1 cellular context compared by ENCODE assay signal in the genomic region with DNA sequence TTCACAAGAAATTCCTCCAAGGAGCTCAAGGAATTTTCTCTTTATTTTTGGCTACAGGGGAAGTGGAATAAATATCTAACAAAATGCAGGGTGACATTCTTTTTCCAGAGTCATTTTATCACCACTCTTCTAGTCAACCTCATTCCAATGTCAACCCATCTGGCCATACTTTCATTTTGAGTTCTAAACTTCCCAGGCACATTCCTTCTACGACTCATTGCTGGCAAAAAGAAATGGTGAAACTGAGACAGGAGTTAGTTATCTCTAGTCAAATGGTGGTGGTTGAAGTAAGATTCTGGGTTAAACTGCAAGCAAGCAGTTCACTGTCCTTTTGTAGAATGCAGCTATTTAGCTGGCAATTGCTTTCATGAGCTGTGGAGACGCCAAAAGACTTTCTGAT.
TF ChIP-seq lines count a peak whose summit lies in the region.

No MANE protein-coding gene starts in this region.

TF ChIP-seq in SK-N-SH treated with all-trans-retinoic acid at 6 μM for 48 hours, 23 proteins besides CTCF, POLR2A, EP300 and RAD21 (continued from another document):
- TF ChIP-seq, protein P1, sequence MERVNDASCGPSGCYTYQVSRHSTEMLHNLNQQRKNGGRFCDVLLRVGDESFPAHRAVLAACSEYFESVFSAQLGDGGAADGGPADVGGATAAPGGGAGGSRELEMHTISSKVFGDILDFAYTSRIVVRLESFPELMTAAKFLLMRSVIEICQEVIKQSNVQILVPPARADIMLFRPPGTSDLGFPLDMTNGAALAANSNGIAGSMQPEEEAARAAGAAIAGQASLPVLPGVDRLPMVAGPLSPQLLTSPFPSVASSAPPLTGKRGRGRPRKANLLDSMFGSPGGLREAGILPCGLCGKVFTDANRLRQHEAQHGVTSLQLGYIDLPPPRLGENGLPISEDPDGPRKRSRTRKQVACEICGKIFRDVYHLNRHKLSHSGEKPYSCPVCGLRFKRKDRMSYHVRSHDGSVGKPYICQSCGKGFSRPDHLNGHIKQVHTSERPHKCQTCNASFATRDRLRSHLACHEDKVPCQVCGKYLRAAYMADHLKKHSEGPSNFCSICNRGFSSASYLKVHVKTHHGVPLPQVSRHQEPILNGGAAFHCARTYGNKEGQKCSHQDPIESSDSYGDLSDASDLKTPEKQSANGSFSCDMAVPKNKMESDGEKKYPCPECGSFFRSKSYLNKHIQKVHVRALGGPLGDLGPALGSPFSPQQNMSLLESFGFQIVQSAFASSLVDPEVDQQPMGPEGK (CRISPR knock-in tag; IDR thresholded peaks at IDR 0.05; ENCODE audit: borderline replicate concordance), result no peak
- TF ChIP-seq, protein P2, sequence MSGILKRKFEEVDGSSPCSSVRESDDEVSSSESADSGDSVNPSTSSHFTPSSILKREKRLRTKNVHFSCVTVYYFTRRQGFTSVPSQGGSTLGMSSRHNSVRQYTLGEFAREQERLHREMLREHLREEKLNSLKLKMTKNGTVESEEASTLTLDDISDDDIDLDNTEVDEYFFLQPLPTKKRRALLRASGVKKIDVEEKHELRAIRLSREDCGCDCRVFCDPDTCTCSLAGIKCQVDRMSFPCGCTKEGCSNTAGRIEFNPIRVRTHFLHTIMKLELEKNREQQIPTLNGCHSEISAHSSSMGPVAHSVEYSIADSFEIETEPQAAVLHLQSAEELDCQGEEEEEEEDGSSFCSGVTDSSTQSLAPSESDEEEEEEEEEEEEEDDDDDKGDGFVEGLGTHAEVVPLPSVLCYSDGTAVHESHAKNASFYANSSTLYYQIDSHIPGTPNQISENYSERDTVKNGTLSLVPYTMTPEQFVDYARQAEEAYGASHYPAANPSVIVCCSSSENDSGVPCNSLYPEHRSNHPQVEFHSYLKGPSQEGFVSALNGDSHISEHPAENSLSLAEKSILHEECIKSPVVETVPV (CRISPR knock-in tag; IDR thresholded peaks at IDR 0.05), result no peak
- TF ChIP-seq, protein P3, sequence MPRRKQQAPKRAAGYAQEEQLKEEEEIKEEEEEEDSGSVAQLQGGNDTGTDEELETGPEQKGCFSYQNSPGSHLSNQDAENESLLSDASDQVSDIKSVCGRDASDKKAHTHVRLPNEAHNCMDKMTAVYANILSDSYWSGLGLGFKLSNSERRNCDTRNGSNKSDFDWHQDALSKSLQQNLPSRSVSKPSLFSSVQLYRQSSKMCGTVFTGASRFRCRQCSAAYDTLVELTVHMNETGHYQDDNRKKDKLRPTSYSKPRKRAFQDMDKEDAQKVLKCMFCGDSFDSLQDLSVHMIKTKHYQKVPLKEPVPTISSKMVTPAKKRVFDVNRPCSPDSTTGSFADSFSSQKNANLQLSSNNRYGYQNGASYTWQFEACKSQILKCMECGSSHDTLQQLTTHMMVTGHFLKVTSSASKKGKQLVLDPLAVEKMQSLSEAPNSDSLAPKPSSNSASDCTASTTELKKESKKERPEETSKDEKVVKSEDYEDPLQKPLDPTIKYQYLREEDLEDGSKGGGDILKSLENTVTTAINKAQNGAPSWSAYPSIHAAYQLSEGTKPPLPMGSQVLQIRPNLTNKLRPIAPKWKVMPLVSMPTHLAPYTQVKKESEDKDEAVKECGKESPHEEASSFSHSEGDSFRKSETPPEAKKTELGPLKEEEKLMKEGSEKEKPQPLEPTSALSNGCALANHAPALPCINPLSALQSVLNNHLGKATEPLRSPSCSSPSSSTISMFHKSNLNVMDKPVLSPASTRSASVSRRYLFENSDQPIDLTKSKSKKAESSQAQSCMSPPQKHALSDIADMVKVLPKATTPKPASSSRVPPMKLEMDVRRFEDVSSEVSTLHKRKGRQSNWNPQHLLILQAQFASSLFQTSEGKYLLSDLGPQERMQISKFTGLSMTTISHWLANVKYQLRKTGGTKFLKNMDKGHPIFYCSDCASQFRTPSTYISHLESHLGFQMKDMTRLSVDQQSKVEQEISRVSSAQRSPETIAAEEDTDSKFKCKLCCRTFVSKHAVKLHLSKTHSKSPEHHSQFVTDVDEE (CRISPR knock-in tag; IDR thresholded peaks at IDR 0.05), result no peak
- TF ChIP-seq ZFP3 (CRISPR knock-in tag; IDR thresholded peaks at IDR 0.05) (no peak), ZFP30 (CRISPR knock-in tag; IDR thresholded peaks at IDR 0.05) (no peak), TOX (CRISPR knock-in tag; IDR thresholded peaks at IDR 0.05; ENCODE audit: borderline replicate concordance) (no peak), SNAI2 (CRISPR knock-in tag; IDR thresholded peaks at IDR 0.05) (no peak), TCF4 (CRISPR knock-in tag; IDR thresholded peaks at IDR 0.05; ENCODE audit: borderline replicate concordance) (no peak), ZNF565 (CRISPR knock-in tag; conservative IDR thresholded peaks at IDR 0.05; ENCODE audit: low read depth) (no peak), ZNF8 (CRISPR knock-in tag; IDR thresholded peaks at IDR 0.05) (no peak), ARNTL (CRISPR knock-in tag; IDR thresholded peaks at IDR 0.05; ENCODE audit: borderline replicate concordance, low read depth) (no peak)
TF ChIP-seq in SK-N-SH treated with all-trans-retinoic acid at 6 μM for 48 hours: peak in this region for 0.
